Comparison of ENCODE assay signal across 38 cellular contexts in genomic region chr2:236080412-236080811, GRCh38.
"Had no signal": no experiment of that assay in that cellular context is flagged by ENCODE, and none has a peak within 500 bp of the region (broad histone marks: within the 10 kb centered on the region; RNA-seq: fewer than 3 reads in every experiment).

No MANE protein-coding gene starts in this region.

- H3K4me3 Mint-ChIP-seq: activated B cell treated with CpG ODN at 0.5 μM for 24 hours; activated CD4-positive, alpha-beta memory T cell treated with anti-CD3 and anti-CD28 coated beads for 36 hours; activated CD4-positive, alpha-beta T cell treated with anti-CD3 and anti-CD28 coated beads, Interleukin-2, amount 10 ng/mL, durations not matched to agents 24 days and 14 days; activated CD8-positive, alpha-beta T cell treated with anti-CD3 and anti-CD28 coated beads for 36 hours; activated naive CD4-positive, alpha-beta T cell treated with anti-CD3 and anti-CD28 coated beads for 36 hours; activated naive CD4-positive, alpha-beta T cell treated with anti-CD3 and anti-CD28 coated beads, Interleukin-2, amount 50 U/mL, for 24 hours; activated naive CD8-positive, alpha-beta T cell; activated naive CD8-positive, alpha-beta T cell treated with anti-CD3 and anti-CD28 coated beads, Interleukin-2, amount 10 ng/mL, durations not matched to agents 7 days and 5 days; activated naive CD8-positive, alpha-beta T cell treated with anti-CD3 and anti-CD28 coated beads, Interleukin-2, amount 50 U/mL, for 24 hours; activated T-cell treated with anti-CD3 and anti-CD28 coated beads, Interleukin-2, amount 50 U/mL, for 4 hours; activated T-cell treated with anti-CD3 and anti-CD28 coated beads, Interleukin-2, amount 50 U/mL, for 72 hours; activated T-helper 1 cell treated with anti-CD3 and anti-CD28 coated beads, Interleukin-12 subunit alpha, Interleukin-12 subunit beta, Interleukin-2, Interleukin-4 antibody, amounts not matched to agents 30 ng/mL and 10 ng/mL and 1 ng/mL, durations not matched to agents 14 hours and 24 hours and 36 hours; activated T-helper 17 cell treated with anti-CD3 and anti-CD28 coated beads, Interleukin-2, amount 50 U/mL, for 72 hours; brain; central memory CD8-positive, alpha-beta T cell; T-helper 1 cell treated with Interleukin-12 subunit alpha and Interleukin-12 subunit beta and Interleukin-4 antibody, amounts not matched to agents 30 μg/mL and 1 μg/mL, for 36 hours; T-helper 2 cell treated with Interferon-gamma antibody and Interleukin-4, amounts not matched to agents 5 μg/mL and 100 μg/mL, for 36 hours had no signal

- ATAC-seq: activated CD8-positive, alpha-beta T cell treated with anti-CD3 and anti-CD28 coated beads for 36 hours; activated naive CD8-positive, alpha-beta T cell treated with anti-CD3 and anti-CD28 coated beads, Interleukin-2, amount 50 U/mL, for 24 hours; activated T-cell treated with anti-CD3 and anti-CD28 coated beads, Interleukin-2, amount 50 U/mL, for 4 hours; activated T-cell treated with anti-CD3 and anti-CD28 coated beads, Interleukin-2, amount 50 U/mL, for 72 hours; activated T-helper 17 cell treated with anti-CD3 and anti-CD28 coated beads, Interleukin-2, amount 50 U/mL, for 72 hours had no signal

- H3K27me3 ChIP-seq: ascending aorta, cardiac muscle cell had no signal

- H3K36me3 ChIP-seq: ascending aorta, cardiac muscle cell had no signal

- H3K4me3 ChIP-seq: ascending aorta, cardiac muscle cell had no signal

- H3K4me1 ChIP-seq: ascending aorta had no signal

- H3K27ac Mint-ChIP-seq: activated B cell treated with CpG ODN at 0.5 μM for 24 hours; activated CD4-positive, alpha-beta memory T cell treated with anti-CD3 and anti-CD28 coated beads for 36 hours; activated CD4-positive, alpha-beta T cell treated with anti-CD3 and anti-CD28 coated beads, Interleukin-2, amount 10 ng/mL, durations not matched to agents 24 days and 14 days; activated CD8-positive, alpha-beta T cell treated with anti-CD3 and anti-CD28 coated beads for 36 hours; activated naive CD4-positive, alpha-beta T cell treated with anti-CD3 and anti-CD28 coated beads for 36 hours; activated naive CD8-positive, alpha-beta T cell; activated naive CD8-positive, alpha-beta T cell treated with anti-CD3 and anti-CD28 coated beads, Interleukin-2, amount 10 ng/mL, durations not matched to agents 7 days and 5 days; activated naive CD8-positive, alpha-beta T cell treated with anti-CD3 and anti-CD28 coated beads, Interleukin-2, amount 50 U/mL, for 24 hours; activated T-cell treated with anti-CD3 and anti-CD28 coated beads, Interleukin-2, amount 50 U/mL, for 72 hours; activated T-helper 1 cell treated with anti-CD3 and anti-CD28 coated beads, Interleukin-12 subunit alpha, Interleukin-12 subunit beta, Interleukin-2, Interleukin-4 antibody, amounts not matched to agents 30 ng/mL and 10 ng/mL and 1 ng/mL, durations not matched to agents 14 hours and 24 hours and 36 hours; activated T-helper 17 cell treated with anti-CD3 and anti-CD28 coated beads, Interleukin-2, amount 50 U/mL, for 72 hours; brain; T-helper 1 cell treated with Interleukin-12 subunit alpha and Interleukin-12 subunit beta and Interleukin-4 antibody, amounts not matched to agents 30 μg/mL and 1 μg/mL, for 36 hours; T-helper 2 cell treated with Interferon-gamma antibody and Interleukin-4, amounts not matched to agents 5 μg/mL and 100 μg/mL, for 36 hours had no signal

- FAIRE-seq: TTC549 had no signal

- H3K9me3 ChIP-seq: ascending aorta had no signal

- H3K9me3 Mint-ChIP-seq: activated B cell treated with CpG ODN at 0.5 μM for 24 hours; activated CD4-positive, alpha-beta memory T cell treated with anti-CD3 and anti-CD28 coated beads for 36 hours; activated CD4-positive, alpha-beta T cell treated with anti-CD3 and anti-CD28 coated beads, Interleukin-2, amount 10 ng/mL, durations not matched to agents 24 days and 14 days; activated CD8-positive, alpha-beta T cell treated with anti-CD3 and anti-CD28 coated beads for 36 hours; activated naive CD4-positive, alpha-beta T cell treated with anti-CD3 and anti-CD28 coated beads for 36 hours; activated naive CD4-positive, alpha-beta T cell treated with anti-CD3 and anti-CD28 coated beads, Interleukin-2, amount 50 U/mL, for 24 hours; activated naive CD8-positive, alpha-beta T cell treated with anti-CD3 and anti-CD28 coated beads, Interleukin-2, amount 10 ng/mL, durations not matched to agents 7 days and 5 days; activated naive CD8-positive, alpha-beta T cell treated with anti-CD3 and anti-CD28 coated beads, Interleukin-2, amount 50 U/mL, for 24 hours; activated T-cell treated with anti-CD3 and anti-CD28 coated beads, Interleukin-2, amount 50 U/mL, for 4 hours; activated T-cell treated with anti-CD3 and anti-CD28 coated beads, Interleukin-2, amount 50 U/mL, for 72 hours; activated T-helper 1 cell treated with anti-CD3 and anti-CD28 coated beads, Interleukin-12 subunit alpha, Interleukin-12 subunit beta, Interleukin-2, Interleukin-4 antibody, amounts not matched to agents 30 ng/mL and 10 ng/mL and 1 ng/mL, durations not matched to agents 14 hours and 24 hours and 36 hours; activated T-helper 17 cell treated with anti-CD3 and anti-CD28 coated beads, Interleukin-2, amount 50 U/mL, for 72 hours; central memory CD8-positive, alpha-beta T cell; T-helper 1 cell treated with Interleukin-12 subunit alpha and Interleukin-12 subunit beta and Interleukin-4 antibody, amounts not matched to agents 30 μg/mL and 1 μg/mL, for 36 hours; T-helper 2 cell treated with Interferon-gamma antibody and Interleukin-4, amounts not matched to agents 5 μg/mL and 100 μg/mL, for 36 hours had no signal

- H3K27ac ChIP-seq: ascending aorta, cardiac muscle cell, VCaP had no signal

- H3K4me1 Mint-ChIP-seq: activated B cell treated with CpG ODN at 0.5 μM for 24 hours; activated CD4-positive, alpha-beta T cell treated with anti-CD3 and anti-CD28 coated beads, Interleukin-2, amount 10 ng/mL, durations not matched to agents 24 days and 14 days; activated naive CD4-positive, alpha-beta T cell treated with anti-CD3 and anti-CD28 coated beads, Interleukin-2, amount 50 U/mL, for 24 hours; activated naive CD8-positive, alpha-beta T cell treated with anti-CD3 and anti-CD28 coated beads, Interleukin-2, amount 10 ng/mL, durations not matched to agents 7 days and 5 days; activated naive CD8-positive, alpha-beta T cell treated with anti-CD3 and anti-CD28 coated beads, Interleukin-2, amount 50 U/mL, for 24 hours; activated T-helper 17 cell treated with anti-CD3 and anti-CD28 coated beads, Interleukin-2, amount 50 U/mL, for 72 hours; central memory CD8-positive, alpha-beta T cell had no signal

- H3K27me3 Mint-ChIP-seq: activated B cell treated with CpG ODN at 0.5 μM for 24 hours; activated CD4-positive, alpha-beta T cell treated with anti-CD3 and anti-CD28 coated beads, Interleukin-2, amount 10 ng/mL, durations not matched to agents 24 days and 14 days; activated naive CD4-positive, alpha-beta T cell treated with anti-CD3 and anti-CD28 coated beads, Interleukin-2, amount 50 U/mL, for 24 hours; activated naive CD8-positive, alpha-beta T cell treated with anti-CD3 and anti-CD28 coated beads, Interleukin-2, amount 10 ng/mL, durations not matched to agents 7 days and 5 days; activated naive CD8-positive, alpha-beta T cell treated with anti-CD3 and anti-CD28 coated beads, Interleukin-2, amount 50 U/mL, for 24 hours; activated T-helper 17 cell treated with anti-CD3 and anti-CD28 coated beads, Interleukin-2, amount 50 U/mL, for 72 hours; brain; central memory CD8-positive, alpha-beta T cell had no signal

- H3K36me3 Mint-ChIP-seq: activated CD4-positive, alpha-beta memory T cell treated with anti-CD3 and anti-CD28 coated beads for 36 hours; activated naive CD4-positive, alpha-beta T cell treated with anti-CD3 and anti-CD28 coated beads, Interleukin-2, amount 50 U/mL, for 24 hours; activated naive CD8-positive, alpha-beta T cell; activated naive CD8-positive, alpha-beta T cell treated with anti-CD3 and anti-CD28 coated beads, Interleukin-2, amount 10 ng/mL, durations not matched to agents 7 days and 5 days had no signal

- DNase-seq: activated B cell treated with CpG ODN at 0.5 μM for 24 hours; activated CD4-positive, alpha-beta memory T cell treated with anti-CD3 and anti-CD28 coated beads for 36 hours; activated CD4-positive, alpha-beta T cell treated with anti-CD3 and anti-CD28 coated beads for 4 hours; activated CD4-positive, alpha-beta T cell treated with anti-CD3 and anti-CD28 coated beads, Interleukin-2, amount 10 ng/mL, durations not matched to agents 24 days and 14 days; activated CD4-positive, alpha-beta T cell treated with anti-CD3 and anti-CD28 coated beads, Interleukin-2, amount 50 U/mL, for 1 hour; activated CD4-positive, alpha-beta T cell treated with anti-CD3 and anti-CD28 coated beads, Interleukin-2, amount 50 U/mL, for 4 hours; activated CD4-positive, CD25-positive, alpha-beta regulatory T cell treated with anti-CD3 and anti-CD28 coated beads, Interleukin-2, amount 50 U/mL, for 72 hours; activated CD8-positive, alpha-beta memory T cell treated with anti-CD3 and anti-CD28 coated beads, Interleukin-2, amount 50 U/mL, for 4 hours; activated CD8-positive, alpha-beta T cell treated with anti-CD3 and anti-CD28 coated beads for 36 hours; activated effector memory CD4-positive, alpha-beta T cell treated with anti-CD3 and anti-CD28 coated beads, Interleukin-2, amount 50 U/mL, for 16 hours; activated gamma-delta T cell treated with Interleukin-2 at 50 U/mL for 16 hours; activated naive CD4-positive, alpha-beta T cell; activated naive CD4-positive, alpha-beta T cell treated with anti-CD3 and anti-CD28 coated beads for 36 hours; activated naive CD8-positive, alpha-beta T cell treated with anti-CD3 and anti-CD28 coated beads, Interleukin-2, amount 10 ng/mL, durations not matched to agents 7 days and 5 days; activated naive CD8-positive, alpha-beta T cell treated with anti-CD3 and anti-CD28 coated beads, Interleukin-2, amount 50 U/mL, for 24 hours; activated T-cell treated with anti-CD3 and anti-CD28 coated beads for 4 hours; activated T-cell treated with anti-CD3 and anti-CD28 coated beads, Interleukin-2, amount 50 U/mL, for 1 hour; activated T-cell treated with anti-CD3 and anti-CD28 coated beads, Interleukin-2, amount 50 U/mL, for 4 hours; activated T-cell treated with anti-CD3 and anti-CD28 coated beads, Interleukin-2, amount 50 U/mL, for 72 hours; amygdala; anterior cingulate cortex; caudate nucleus; cerebellar nuclear complex; T-helper 1 cell; T-helper 2 cell; T-helper 9 cell had no signal
